Comparison of ENCODE assay signal across 27 cellular contexts in genomic region chr10:132557696-132558515, GRCh38. TPM values are rescaled to one million over a fixed set of nuclear protein-coding genes. Genes with fewer than 3 reads are reported as not detected.
DNase-seq lines count a peak whose midpoint lies in the region; ATAC-seq, FAIRE-seq and TF ChIP-seq lines count a peak whose summit lies in the region.
"Had no signal": no experiment of that assay in that cellular context is flagged by ENCODE, and none has a peak within 500 bp of the region (broad histone marks: within the 10 kb centered on the region; RNA-seq: fewer than 3 reads in every experiment).

No MANE protein-coding gene starts in this region.

- H3K14ac ChIP-seq in H1 (ENCODE audit: insufficient read length): no peak overlapping the region
- H3K14ac ChIP-seq in trophoblast cell (ENCODE audit: low read length): no peak overlapping the region

- H3K36me3 Mint-ChIP-seq in stimulated activated naive B cell treated with anti-CD40 and anti-IgM and Interleukin-4, amounts not matched to agents 10 μg/mL and 1 μg/mL and 100 μg/mL, for 72 hours: peaks cover 0 to 7% of the 10 kb centered on the region in 2 donors

- no peaks in the 10 kb centered on the region for H3K9me3 ChIP-seq in BLaER1 treated with 17β-estradiol and CSF1 and Interleukin-3, amounts not matched to agents 10 nM and 100 nM (replicated peaks in 1 of 11)
- H3K9me3 ChIP-seq in RWPE2 (ENCODE audit: severe bottlenecking) (no peaks in the 10 kb centered on the region), H1 (ENCODE audit: insufficient read depth in 2 of 2, low read depth in 1 of 2, low read length in 1 of 2) (no peaks in the 10 kb centered on the region; a peak in 1 of 4 replicates), trophoblast cell (ENCODE audit: insufficient read depth, low read depth, low read length) (peaks cover 9% of the 10 kb centered on the region), right atrium auricular region (no peaks in the 10 kb centered on the region)
- H3K9me3 ChIP-seq: Caco-2, MG63 had no signal

- H4K91ac ChIP-seq in H1 (replicated peaks; ENCODE audit: insufficient read length, low read length) (no peak overlapping the region), trophoblast cell (ENCODE audit: low read depth, low read length) (no peak overlapping the region)

- H2BK5ac ChIP-seq in H1 (ENCODE audit: low read depth, low read length) (no peak overlapping the region), trophoblast cell (ENCODE audit: low read depth, low read length, poor library complexity) (no peak overlapping the region)

- no peak overlapping the region for H3K56ac ChIP-seq in H1 (replicated peaks; ENCODE audit: insufficient read length, low read depth, low read length)

- H3K27me3 Mint-ChIP-seq in stimulated activated naive B cell treated with anti-CD40 and anti-IgM and Interleukin-4, amounts not matched to agents 10 μg/mL and 1 μg/mL and 100 μg/mL, for 72 hours: no peaks in the 10 kb centered on the region

- no peak overlapping the region; the same call in 1 of the 2 replicates for H2BK15ac ChIP-seq in H1 (ENCODE audit: low read length)

- H3K79me1 ChIP-seq in H1 (ENCODE audit: low read depth, low read length) (peaks cover 17% of the 10 kb centered on the region), trophoblast cell (ENCODE audit: low read length) (no peaks in the 10 kb centered on the region)

- peaks cover 0 to 12% (median 0%) of the 10 kb centered on the region in 11 experiments; a peak in 2 of 22 replicates for H3K36me3 ChIP-seq in BLaER1 treated with 17β-estradiol and CSF1 and Interleukin-3, amounts not matched to agents 10 nM and 100 nM
- no peaks in the 10 kb centered on the region for H3K36me3 ChIP-seq in RWPE2 (ENCODE audit: low read depth)
- no peaks in the 10 kb centered on the region for H3K36me3 ChIP-seq in H1 (ENCODE audit: control insufficient read depth in 2 of 4, insufficient read depth in 4 of 4, low read length in 3 of 4)
- no peaks in the 10 kb centered on the region for H3K36me3 ChIP-seq in trophoblast cell (ENCODE audit: control insufficient read depth in 1 of 2, insufficient read depth in 2 of 2, low read length in 2 of 2)
- no peaks in the 10 kb centered on the region for H3K36me3 ChIP-seq in right atrium auricular region
- H3K36me3 ChIP-seq: MG63 had no signal

- no peak for FAIRE-seq in H1 (lab: Jason Lieb, UNC)
- FAIRE-seq: GM12878, HepG2 had no signal

- H3K27me3 ChIP-seq in BLaER1 treated with 17β-estradiol and CSF1 and Interleukin-3, amounts not matched to agents 10 nM and 100 nM: peaks cover 0 to 58% (median 1%) of the 10 kb centered on the region in 11 experiments; a peak in 11 of 22 replicates
- H3K27me3 ChIP-seq in RWPE2 (ENCODE audit: insufficient read depth, poor library complexity, severe bottlenecking): no peaks in the 10 kb centered on the region
- no peaks in the 10 kb centered on the region; a peak in 1 of 7 replicates for H3K27me3 ChIP-seq in H1 (replicated peaks in 1 of 4; ENCODE audit: control insufficient read depth in 3 of 4, extremely low read depth in 1 of 4, insufficient read depth in 3 of 4, low read length in 3 of 4)
- no peaks in the 10 kb centered on the region for H3K27me3 ChIP-seq in trophoblast cell (ENCODE audit: insufficient read depth, low read length)
- H3K27me3 ChIP-seq in right atrium auricular region: no peaks in the 10 kb centered on the region
- H3K27me3 ChIP-seq: MG63 had no signal

- no peak for TF ChIP-seq POLR2A in H1 (IDR thresholded peaks at IDR 0.05; ENCODE audit: control extremely low read depth in 1 of 2, low read depth in 2 of 2, low read length in 2 of 2)

- H2BK12ac ChIP-seq in H1 (ENCODE audit: low read depth, low read length) (no peak overlapping the region), trophoblast cell (ENCODE audit: low read length) (no peak overlapping the region)

- H4K20me1 ChIP-seq in BLaER1 treated with 17β-estradiol and CSF1 and Interleukin-3, amounts not matched to agents 10 nM and 100 nM: peaks cover 71 to 88% (median 76%) of the 10 kb centered on the region in 11 experiments
- peaks cover 2 to 27% of the 10 kb centered on the region in 2 experiments for H4K20me1 ChIP-seq in H1 (replicated peaks in 1 of 2; ENCODE audit: control insufficient read depth in 1 of 2, insufficient read depth in 2 of 2, low read length in 2 of 2)

- H4K12ac ChIP-seq in trophoblast cell (ENCODE audit: low read depth, low read length): no peak overlapping the region

- H3K4ac ChIP-seq in H1 (replicated peaks; ENCODE audit: insufficient read length, low read depth, low read length) (no peak overlapping the region), trophoblast cell (ENCODE audit: low read depth, low read length) (no peak overlapping the region)

- H3K27ac Mint-ChIP-seq in stimulated activated naive B cell treated with anti-CD40 and anti-IgM and Interleukin-4, amounts not matched to agents 10 μg/mL and 1 μg/mL and 100 μg/mL, for 72 hours: peak overlapping the region; percentile 31
- H3K27ac Mint-ChIP-seq: CD8-positive, alpha-beta T cell had no signal

- H3K23me2 ChIP-seq in H1 (ENCODE audit: low read depth, low read length): peaks cover 1% of the 10 kb centered on the region; the same call in 1 of the 2 replicates

- H2AFZ ChIP-seq in H1 (ENCODE audit: low read length) (no peak overlapping the region), trophoblast cell (ENCODE audit: insufficient read depth, low read length, poor library complexity) (no peak overlapping the region)

- no peak for TF ChIP-seq EP300 in H1 (IDR thresholded peaks at IDR 0.05; ENCODE audit: borderline replicate concordance in 1 of 2, low read depth in 2 of 2, low read length in 2 of 2)

- DNase-seq in RWPE2 (ENCODE audit: low spot score) (peak; percentile 62), H1 (ENCODE audit: low read depth in 1 of 2, low spot score in 2 of 2) (no peak), trophoblast cell (no peak), right atrium auricular region (ENCODE audit: low spot score) (no peak), HuH-7.5 (ENCODE audit: low spot score) (no peak)
- no peak for DNase-seq in stimulated activated naive B cell treated with anti-CD40 and anti-IgM and Interleukin-4, amounts not matched to agents 10 μg/mL and 1 μg/mL and 100 μg/mL, for 72 hours
- DNase-seq: C1 segment of cervical spinal cord; Caco-2; CD8-positive, alpha-beta T cell; DMS79; EL; GDM1; H9; KG1; MG63; NCI-H1105 treated with DMSO at 0.1 percent for 48 hours; NCI-H146; NCI-H2029; NCI-H446; NCI-H524 treated with DMSO at 0.1 percent for 48 hours; NCI-H82; NK-92 treated with Interleukin-12 subunit alpha and Interleukin-12 subunit beta, amount 100 ng/mL, for 24 hours; RPMI8226; SHP77 had no signal

- peak overlapping the region in 8 of 11 experiments; percentile 82 to 98 (median 90); a peak in 11 of 22 replicates for H3K4me2 ChIP-seq in BLaER1 treated with 17β-estradiol and CSF1 and Interleukin-3, amounts not matched to agents 10 nM and 100 nM
- no peak overlapping the region for H3K4me2 ChIP-seq in H1 (ENCODE audit: insufficient read depth in 1 of 2, low read depth in 2 of 2, low read length in 2 of 2)
- H3K4me2 ChIP-seq in trophoblast cell (ENCODE audit: low read length): no peak overlapping the region

- 0 out of 22 replicates have a peak overlapping the region, but pooled peaks of 1 of the 11 experiments have one; percentile 15 for H3K27ac ChIP-seq in BLaER1 treated with 17β-estradiol and CSF1 and Interleukin-3, amounts not matched to agents 10 nM and 100 nM
- H3K27ac ChIP-seq in RWPE2 (ENCODE audit: poor library complexity, severe bottlenecking) (no peak overlapping the region), H1 (ENCODE audit: low read depth, low read length) (no peak overlapping the region), trophoblast cell (ENCODE audit: low read depth, low read length) (no peak overlapping the region), right atrium auricular region (no peak overlapping the region)

- H3K4me3 ChIP-seq in BLaER1 treated with 17β-estradiol and CSF1 and Interleukin-3, amounts not matched to agents 10 nM and 100 nM: no peak overlapping the region
- no peak overlapping the region for H3K4me3 ChIP-seq in RWPE2 (ENCODE audit: severe bottlenecking)
- no peak overlapping the region for H3K4me3 ChIP-seq in H1 (ENCODE audit: extremely low read depth in 1 of 4, insufficient read depth in 2 of 4, low read depth in 3 of 4, low read length in 4 of 4)
- H3K4me3 ChIP-seq in trophoblast cell (ENCODE audit: low read depth, low read length): no peak overlapping the region
- no peak overlapping the region for H3K4me3 ChIP-seq in right atrium auricular region
- H3K4me3 ChIP-seq: GM12878, MG63 had no signal

- no peak overlapping the region for H3K18ac ChIP-seq in H1 (ENCODE audit: extremely low read depth, low read length)
- H3K18ac ChIP-seq in trophoblast cell (ENCODE audit: low read length): no peak overlapping the region

- WGBS in H1 (ENCODE audit: extremely low coverage in 1 of 2, insufficient coverage in 1 of 2, insufficient read length in 1 of 2, insufficient replicate concordance in 2 of 2, low coverage in 1 of 2, low lambda C conversion rate in 2 of 2, missing lambda C conversion rate in 1 of 2), 2 experiments: 90% methylated on average over 31 of the region's 33 CpGs; no CpG with 5 or more reads in 1 of the 2 experiments
- no CpG with 5 or more reads among the region's 33 CpGs for WGBS in trophoblast cell (ENCODE audit: extremely low coverage, insufficient coverage, insufficient read length)

- no peak for TF ChIP-seq CTCF in RWPE2 (IDR thresholded peaks at IDR 0.05; ENCODE audit: poor library complexity, severe bottlenecking)
- no peak for TF ChIP-seq CTCF in H1 (IDR thresholded peaks at IDR 0.05; ENCODE audit: control extremely low read depth in 1 of 3, insufficient read depth in 1 of 3, low read depth in 1 of 3, low read length in 3 of 3)
- TF ChIP-seq CTCF in right atrium auricular region (IDR thresholded peaks at IDR 0.05): no peak

- H2BK120ac ChIP-seq in H1 (replicated peaks; ENCODE audit: low read depth, low read length) (no peak overlapping the region), trophoblast cell (ENCODE audit: insufficient read depth, low read length, poor library complexity) (no peak overlapping the region)

- peaks cover 3 to 23% of the 10 kb centered on the region in 2 experiments for H3K79me2 ChIP-seq in H1 (ENCODE audit: control insufficient read depth in 1 of 2, insufficient read depth in 2 of 2, low read length in 2 of 2)
- no peaks in the 10 kb centered on the region for H3K79me2 ChIP-seq in trophoblast cell (ENCODE audit: control insufficient read depth, insufficient read depth, low read length, poor library complexity)

- ATAC-seq in RWPE2 (ENCODE audit: low read depth): no peak
- ATAC-seq in stimulated activated naive B cell treated with anti-CD40 and anti-IgM and Interleukin-4, amounts not matched to agents 10 μg/mL and 1 μg/mL and 100 μg/mL, for 72 hours (replicated peaks): no peak
- ATAC-seq: CD8-positive, alpha-beta T cell; GM12878; HepG2 had no signal

- no peak overlapping the region for H2AK5ac ChIP-seq in H1 (ENCODE audit: low read depth, low read length)
- no peak overlapping the region for H2AK5ac ChIP-seq in trophoblast cell (ENCODE audit: low read length)

- H3K4me1 ChIP-seq in BLaER1 treated with 17β-estradiol and CSF1 and Interleukin-3, amounts not matched to agents 10 nM and 100 nM: peaks cover 46 to 98% (median 90%) of the 10 kb centered on the region in 10 experiments
- no peaks in the 10 kb centered on the region for H3K4me1 ChIP-seq in RWPE2 (ENCODE audit: insufficient read depth, poor library complexity, severe bottlenecking)
- H3K4me1 ChIP-seq in H1 (replicated peaks in 1 of 4; ENCODE audit: control insufficient read depth in 3 of 4, insufficient read depth in 4 of 4, low read length in 3 of 4): no peaks in the 10 kb centered on the region; a peak in 2 of 7 replicates
- peaks cover 0 to 11% of the 10 kb centered on the region in 2 experiments for H3K4me1 ChIP-seq in trophoblast cell (ENCODE audit: control insufficient read depth in 1 of 2, insufficient read depth in 2 of 2, low read length in 2 of 2)
- peaks cover 0 to 64% of the 10 kb centered on the region in 2 donors for H3K4me1 ChIP-seq in right atrium auricular region

- no peak overlapping the region for H2BK20ac ChIP-seq in H1 (ENCODE audit: low read length)

- CTCF ChIA-PET in H1 (lab: Charles Lee; ENCODE audit: partially characterized antibody): interaction anchor here (0.7 to 2.2 kb wide), 9 partner anchors 9 to 101 kb away, joined by 3 to 6 read pairs (median 3); no protein-coding TSS in a partner anchor

- no peak overlapping the region for H4K5ac ChIP-seq in H1 (ENCODE audit: insufficient read length, low read depth, low read length)

- no peak for TF ChIP-seq RAD21 in H1 (IDR thresholded peaks at IDR 0.05 in 1 of 2, conservative IDR thresholded peaks at IDR 0.05 in 1 of 2; ENCODE audit: low read depth in 2 of 2, low read length in 2 of 2)

- H3K4me3 Mint-ChIP-seq in stimulated activated naive B cell treated with anti-CD40 and anti-IgM and Interleukin-4, amounts not matched to agents 10 μg/mL and 1 μg/mL and 100 μg/mL, for 72 hours: no peak overlapping the region
- H3K4me3 Mint-ChIP-seq: CD8-positive, alpha-beta T cell; H9 had no signal

- H3K4me1 Mint-ChIP-seq in stimulated activated naive B cell treated with anti-CD40 and anti-IgM and Interleukin-4, amounts not matched to agents 10 μg/mL and 1 μg/mL and 100 μg/mL, for 72 hours: peaks cover 24 to 40% of the 10 kb centered on the region in 2 donors

- 0 out of 2 replicates have a peak overlapping the region, but pooled peaks have one; percentile 5 for H4K8ac ChIP-seq in H1 (ENCODE audit: extremely low read depth, insufficient read depth, low read length)
- no peak overlapping the region for H4K8ac ChIP-seq in trophoblast cell (ENCODE audit: low read depth, low read length)

- no peaks in the 10 kb centered on the region for H3K9me3 Mint-ChIP-seq in stimulated activated naive B cell treated with anti-CD40 and anti-IgM and Interleukin-4, amounts not matched to agents 10 μg/mL and 1 μg/mL and 100 μg/mL, for 72 hours
- H3K9me3 Mint-ChIP-seq: CD8-positive, alpha-beta T cell had no signal

- POLR2A ChIA-PET in H1 (lab: Charles Lee; ENCODE audit: partially characterized antibody): interaction anchor here (1.0 to 1.1 kb wide), 2 partner anchors 18 to 89 kb away, joined by 3 to 4 read pairs; no protein-coding TSS in a partner anchor

- H3K23ac ChIP-seq in H1 (ENCODE audit: insufficient read length) (no peak overlapping the region), trophoblast cell (ENCODE audit: low read length) (no peak overlapping the region)

- H3K9ac ChIP-seq in BLaER1 treated with 17β-estradiol and CSF1 and Interleukin-3, amounts not matched to agents 10 nM and 100 nM: no peak overlapping the region
- no peak overlapping the region for H3K9ac ChIP-seq in H1 (replicated peaks in 1 of 4; ENCODE audit: extremely low read depth in 1 of 4, low read depth in 3 of 4, low read length in 3 of 4)
- no peak overlapping the region for H3K9ac ChIP-seq in trophoblast cell (ENCODE audit: low read length)

RNA-seq across cellular contexts. Expression of gene INPP5A, which starts 20.3 kb away (rescaled TPM):
- total RNA-seq in H1 (2021; fragmentation: NEBNext Ultra II Directional; extraction: Animal tissue kit (Norgen Biotek cat#: 25700)): 25.5 and 27.5 TPM in 2 replicates
- 16.8 and 19.7 TPM in 2 replicates for polyA plus RNA-seq in H1 (2011; rRNA removed)
- 15.9 TPM for polyA plus RNA-seq in H1 (2011; cell fraction: cytosol; rRNA removed)
- 12.0 TPM for polyA plus RNA-seq in H1 (2011; cell fraction: nucleus; rRNA removed)
- 16.0 to 19.8 TPM (median 18.0 TPM) in 4 replicates for polyA plus RNA-seq in H1 (2012, experiment 1 of 2)
- polyA plus RNA-seq in H1 (2012, experiment 2 of 2): 19.3 TPM
- polyA plus RNA-seq in H1 (2013, experiment 1 of 2): 15.4 TPM
- 14.7 TPM for polyA plus RNA-seq in H1 (2013, experiment 2 of 2)
- polyA minus RNA-seq in H1 (2011; rRNA and poly(A)+ RNA removed): 21.6 and 22.1 TPM in 2 replicates
- 12.3 TPM for polyA minus RNA-seq in H1 (2011; cell fraction: cytosol; rRNA and poly(A)+ RNA removed)
- 12.1 TPM for polyA minus RNA-seq in H1 (2011; cell fraction: nucleus; rRNA and poly(A)+ RNA removed)
- 25.7 and 25.9 TPM in 2 replicates for polyA plus RNA-seq in trophoblast cell (2013)
- 100 to 1,000 TPM; 116 to 143 TPM for total RNA-seq in right atrium auricular region

Comparison
In these comparisons a context has a peak if more than half of its experiments do, and no peak if none do; other contexts are left out.
1. H3K4me2 ChIP-seq: peak in BLaER1 treated with 17β-estradiol and CSF1 and Interleukin-3, amounts not matched to agents 10 nM and 100 nM (8 of 11); none in H1 (0 of 2) and trophoblast cell (single experiment).